Comparison of ENCODE assay signal across 19 cellular contexts in the genomic region with DNA sequence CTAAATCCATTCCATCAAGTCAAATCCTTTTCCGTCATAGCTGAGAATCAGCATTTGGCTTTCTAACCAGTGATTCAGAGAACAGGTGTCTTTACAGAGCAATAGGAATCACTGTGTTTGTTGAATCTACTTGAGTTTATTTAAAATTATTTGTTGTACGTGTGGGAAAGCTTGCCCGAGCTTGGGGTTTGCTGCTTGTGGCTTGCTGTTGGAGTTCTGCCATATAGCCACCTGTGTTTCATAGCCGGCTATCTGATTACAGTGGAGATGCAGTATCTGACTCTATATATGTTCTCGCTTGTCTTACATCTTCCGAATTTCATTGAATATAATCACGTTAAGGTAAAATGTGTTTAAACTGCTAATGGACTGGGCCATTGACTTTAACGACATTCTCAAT.
"Had no signal": no experiment of that assay in that cellular context is flagged by ENCODE, and none has a peak within 500 bp of the region (broad histone marks: within the 10 kb centered on the region; RNA-seq: fewer than 3 reads in every experiment).

No MANE protein-coding gene starts in this region.

- ATAC-seq: activated CD8-positive, alpha-beta T cell treated with anti-CD3 and anti-CD28 coated beads for 36 hours; activated naive CD8-positive, alpha-beta T cell treated with anti-CD3 and anti-CD28 coated beads, Interleukin-2, amount 50 U/mL, for 24 hours; effector memory CD8-positive, alpha-beta T cell; gastroesophageal sphincter; mucosa of descending colon; natural killer cell treated with Interleukin-12 subunit alpha and Interleukin-12 subunit beta and Interleukin-15 and Interleukin-18, amount 100 ng/mL, for 72 hours; right cardiac atrium had no signal

- H3K36me3 ChIP-seq: gastroesophageal sphincter, left ventricle myocardium inferior, tibial nerve, WERI-Rb-1 had no signal

- H3K36me3 Mint-ChIP-seq: activated naive CD4-positive, alpha-beta T cell treated with anti-CD3 and anti-CD28 coated beads, Interleukin-2, amount 50 U/mL, for 24 hours; natural killer cell treated with Interleukin-12 subunit alpha and Interleukin-12 subunit beta and Interleukin-15 and Interleukin-18, amount 100 ng/mL, for 72 hours had no signal

- H3K4me3 Mint-ChIP-seq: activated CD8-positive, alpha-beta T cell treated with anti-CD3 and anti-CD28 coated beads for 36 hours; activated naive CD4-positive, alpha-beta T cell treated with anti-CD3 and anti-CD28 coated beads, Interleukin-2, amount 50 U/mL, for 24 hours; activated naive CD8-positive, alpha-beta T cell treated with anti-CD3 and anti-CD28 coated beads, Interleukin-2, amount 50 U/mL, for 24 hours; effector memory CD8-positive, alpha-beta T cell; natural killer cell treated with Interleukin-12 subunit alpha and Interleukin-12 subunit beta and Interleukin-15 and Interleukin-18, amount 100 ng/mL, for 72 hours had no signal

- H3K27me3 Mint-ChIP-seq: activated CD8-positive, alpha-beta T cell treated with anti-CD3 and anti-CD28 coated beads for 36 hours; activated naive CD4-positive, alpha-beta T cell treated with anti-CD3 and anti-CD28 coated beads, Interleukin-2, amount 50 U/mL, for 24 hours; activated naive CD8-positive, alpha-beta T cell treated with anti-CD3 and anti-CD28 coated beads, Interleukin-2, amount 50 U/mL, for 24 hours had no signal

- H3K27me3 ChIP-seq: hepatocyte, tibial nerve had no signal

- H3K27ac Mint-ChIP-seq: activated CD8-positive, alpha-beta T cell treated with anti-CD3 and anti-CD28 coated beads for 36 hours; activated naive CD4-positive, alpha-beta T cell treated with anti-CD3 and anti-CD28 coated beads, Interleukin-2, amount 50 U/mL, for 24 hours; activated naive CD8-positive, alpha-beta T cell treated with anti-CD3 and anti-CD28 coated beads, Interleukin-2, amount 50 U/mL, for 24 hours; activated T-helper 2 cell treated with anti-CD3 and anti-CD28 coated beads, Interferon-gamma antibody, Interleukin-2, Interleukin-4, amounts not matched to agents 10 μg/mL and 5 μg/mL and 100 μg/mL, durations not matched to agents 14 hours and 24 hours and 36 hours; natural killer cell treated with Interleukin-12 subunit alpha and Interleukin-12 subunit beta and Interleukin-15 and Interleukin-18, amount 100 ng/mL, for 72 hours had no signal

- H3K4me1 Mint-ChIP-seq: activated naive CD4-positive, alpha-beta T cell treated with anti-CD3 and anti-CD28 coated beads, Interleukin-2, amount 50 U/mL, for 24 hours; activated naive CD8-positive, alpha-beta T cell treated with anti-CD3 and anti-CD28 coated beads, Interleukin-2, amount 50 U/mL, for 24 hours had no signal

- DNase-seq: activated CD4-positive, alpha-beta T cell treated with anti-CD3 and anti-CD28 coated beads, Interleukin-2, amount 50 U/mL, for 1 hour; activated CD8-positive, alpha-beta T cell treated with anti-CD3 and anti-CD28 coated beads for 36 hours; activated naive CD8-positive, alpha-beta T cell treated with anti-CD3 and anti-CD28 coated beads, Interleukin-2, amount 50 U/mL, for 24 hours; activated T-cell treated with anti-CD3 and anti-CD28 coated beads, Interleukin-2, amount 50 U/mL, for 48 hours; amygdala; cortex of kidney; effector memory CD8-positive, alpha-beta T cell; left ventricle myocardium inferior; mucosa of descending colon; right cardiac atrium; stimulated activated CD4-positive, alpha-beta T cell treated with anti-CD3 and anti-CD28 coated beads, Interleukin-15, amount 100 ng/mL, for 24 hours; stimulated activated naive CD4-positive, alpha-beta T cell treated with Interleukin-2 at 50 U/mL for 16 hours; WERI-Rb-1 had no signal

- H3K4me3 ChIP-seq: gastroesophageal sphincter, hepatocyte, left ventricle myocardium inferior, mucosa of descending colon, tibial nerve had no signal

- H3K4me1 ChIP-seq: gastroesophageal sphincter, left ventricle myocardium inferior, tibial nerve had no signal

- H3K27ac ChIP-seq: gastroesophageal sphincter, hepatocyte, left ventricle myocardium inferior, tibial nerve, WERI-Rb-1 had no signal
